8 cellular contexts compared by ENCODE assay signal in genomic region chr2:26745609-26746327, GRCh38. TPM values are rescaled to one million over a fixed set of nuclear protein-coding genes. Genes with fewer than 3 reads are reported as not detected.
DNase-seq lines count a peak whose midpoint lies in the region; ATAC-seq and TF ChIP-seq lines count a peak whose summit lies in the region.

No MANE protein-coding gene starts in this region.

- no peak overlapping the region for H3K4me3 Mint-ChIP-seq in CD8-positive, alpha-beta T cell

- H3K9ac ChIP-seq in liver (ENCODE audit: low read depth in 1 of 2, low read length in 2 of 2), result no peak overlapping the region

- H3K36me3 ChIP-seq in CD8-positive, alpha-beta T cell (ENCODE audit: insufficient read depth, low read length), result no peaks in the 10 kb centered on the region
- H3K36me3 ChIP-seq in liver (ENCODE audit: control insufficient read depth in 4 of 4, insufficient read depth in 3 of 4, low read depth in 1 of 4, low read length in 3 of 4), result no peaks in the 10 kb centered on the region

- peak; percentile 97 to 99 for TF ChIP-seq RAD21 in liver (IDR thresholded peaks at IDR 0.05)

- WGBS in liver, result 20% methylated on average over 9 of the region's 9 CpGs

- no peaks in the 10 kb centered on the region for H3K27me3 ChIP-seq in CD8-positive, alpha-beta T cell (ENCODE audit: insufficient read depth, low read length)
- peaks cover 0 to 4% (median 0%) of the 10 kb centered on the region in 4 donors for H3K27me3 ChIP-seq in liver (ENCODE audit: control insufficient read depth in 4 of 4, insufficient read depth in 4 of 4, low read length in 3 of 4)

- CTCF ChIA-PET in CD8-positive, alpha-beta T cell (lab: Charles Lee), result interaction anchor here (0.7 to 9.2 kb wide), 22 partner anchors 9 to 835 kb away, joined by 3 to 147 read pairs (median 4); no protein-coding TSS in a partner anchor
- CTCF ChIA-PET in HEK293T (lab: Yijun Ruan, JAX), result interaction anchor here (0.6 to 3.4 kb wide), 5 partner anchors 10 to 154 kb away, joined by 3 to 28 read pairs (median 3); no protein-coding TSS in a partner anchor

- H3K4me1 Mint-ChIP-seq in CD8-positive, alpha-beta T cell (ENCODE audit: low read depth), result peaks cover 4% of the 10 kb centered on the region

- peaks cover 6% of the 10 kb centered on the region for H3K4me1 ChIP-seq in CD8-positive, alpha-beta T cell (ENCODE audit: insufficient read depth, low read length)
- H3K4me1 ChIP-seq in liver (ENCODE audit: control insufficient read depth in 4 of 4, insufficient read depth in 4 of 4, low read length in 3 of 4), result peaks cover 0 to 3% (median 3%) of the 10 kb centered on the region in 4 donors

- intact Hi-C loops in CD8-positive, alpha-beta T cell (cut with DNase I, micrococcal nuclease), result loop anchor here (1.0 to 10.0 kb wide), 3 partner anchors 136 to 241 kb away; no protein-coding TSS in a partner anchor

- peak; percentile 85 for TF ChIP-seq CTCF in CD8-positive, alpha-beta T cell (IDR thresholded peaks at IDR 0.05)
- TF ChIP-seq CTCF in choroid plexus epithelial cell (conservative IDR thresholded peaks at IDR 0.05; ENCODE audit: low read depth, low read length) (peak; percentile 97), liver (IDR thresholded peaks at IDR 0.05; ENCODE audit: low read depth, low read length, missing input control) (peak; percentile 94)

- POLR2A ChIA-PET in CD8-positive, alpha-beta T cell (lab: Charles Lee), result no interaction called here
- POLR2A ChIA-PET in HEK293T (lab: Yijun Ruan, JAX), result no interaction called here

- no peaks in the 10 kb centered on the region for H3K9me3 Mint-ChIP-seq in CD8-positive, alpha-beta T cell

- no peaks in the 10 kb centered on the region for H3K36me3 Mint-ChIP-seq in CD8-positive, alpha-beta T cell

- no peak overlapping the region for H3K27ac Mint-ChIP-seq in CD8-positive, alpha-beta T cell

- no peak overlapping the region for H3K27ac ChIP-seq in CD8-positive, alpha-beta T cell (ENCODE audit: low read depth, low read length)
- no peak overlapping the region for H3K27ac ChIP-seq in liver (ENCODE audit: low read depth in 1 of 2, low read length in 2 of 2)

- H3K27me3 Mint-ChIP-seq in CD8-positive, alpha-beta T cell (ENCODE audit: low read depth), result no peaks in the 10 kb centered on the region

- H3K4me3 ChIP-seq in CD8-positive, alpha-beta T cell (ENCODE audit: low read depth, low read length), result no peak overlapping the region
- H3K4me3 ChIP-seq in choroid plexus epithelial cell (ENCODE audit: low read depth, low read length) (no peak overlapping the region), liver (ENCODE audit: low read depth in 1 of 3, low read length in 3 of 3) (no peak overlapping the region)

- DNase-seq in CD8-positive, alpha-beta T cell, result peak; percentile 58 to 85 (median 73)
- DNase-seq in HEK293T (ENCODE audit: extremely low spot score) (peak; percentile 83), NCI-H345 treated with DMSO at 0.1 percent for 48 hours (lab: John Stamatoyannopoulos, UW; ENCODE audit: unreplicated experiment) (peak; percentile 71), choroid plexus epithelial cell (ENCODE audit: low read depth) (peak; percentile 89), GF-D8 (lab: John Stamatoyannopoulos, UW) (no peak)
- peak; percentile 86 for DNase-seq in activated CD4-positive, alpha-beta T cell treated with anti-CD3 and anti-CD28 coated beads for 48 hours
- peak; percentile 23 to 72 (median 41) for DNase-seq in stimulated activated CD4-positive, alpha-beta T cell treated with anti-CD3 and anti-CD28 coated beads, TNF-alpha, amount 100 ng/mL, for 1 hour (ENCODE audit: low read depth in 3 of 3, low spot score in 1 of 3)

- H3K9me3 ChIP-seq in CD8-positive, alpha-beta T cell (ENCODE audit: low read length), result no peaks in the 10 kb centered on the region
- no peaks in the 10 kb centered on the region for H3K9me3 ChIP-seq in liver (ENCODE audit: control insufficient read depth in 4 of 4, low read length in 3 of 4)

- ATAC-seq in CD8-positive, alpha-beta T cell, result peak; percentile 65

TF ChIP-seq in HEK293T, 16 proteins besides CTCF, POLR2A, EP300 and RAD21:
- TF ChIP-seq BHLHE40 (IDR thresholded peaks at IDR 0.05; ENCODE audit: borderline replicate concordance) (no peak), FOXA1 (IDR thresholded peaks at IDR 0.05) (no peak)

TF ChIP-seq in liver, 16 proteins besides CTCF, POLR2A, EP300 and RAD21:
- TF ChIP-seq ZBTB33 (IDR thresholded peaks at IDR 0.05) (no peak), MAX (IDR thresholded peaks at IDR 0.05) (peak; percentile 24), TAF1 (conservative IDR thresholded peaks at IDR 0.05) (no peak), HNF4G (IDR thresholded peaks at IDR 0.05) (no peak), ATF3 (IDR thresholded peaks at IDR 0.05) (no peak), GABPA (IDR thresholded peaks at IDR 0.05 in 1 of 2, conservative IDR thresholded peaks at IDR 0.05 in 1 of 2) (no peak), REST (IDR thresholded peaks at IDR 0.05) (no peak), EGR1 (IDR thresholded peaks at IDR 0.05; ENCODE audit: low read depth in 2 of 2) (no peak), SP1 (IDR thresholded peaks at IDR 0.05) (no peak), JUND (IDR thresholded peaks at IDR 0.05) (peak in 1 of 2 donors; percentile 41), YY1 (IDR thresholded peaks at IDR 0.05) (peak; percentile 7), FOXA1 (IDR thresholded peaks at IDR 0.05) (no peak), NR2F2 (IDR thresholded peaks at IDR 0.05) (no peak), HNF4A (conservative IDR thresholded peaks at IDR 0.05) (peak; percentile 44 to 77), RXRA (IDR thresholded peaks at IDR 0.05) (peak in 1 of 2 donors; percentile 74), FOXA2 (IDR thresholded peaks at IDR 0.05) (no peak)
TF ChIP-seq in liver: peak in this region for 5.

RNA-seq across cellular contexts. Expression of gene SLC35F6, which starts 18.3 kb away (rescaled TPM):
- 10 to 100 TPM; 30.4 to 30.7 TPM for total RNA-seq in CD8-positive, alpha-beta T cell
- total RNA-seq in liver, result 10 to 100 TPM; 11.4 to 30.7 TPM
- 10 to 100 TPM; 18.3 to 19.8 TPM for polyA plus RNA-seq in liver

RNA-seq across cellular contexts. Expression of gene CENPA, which starts 40.1 kb away (rescaled TPM):
- under 1 TPM; 0.39 to 0.62 TPM for total RNA-seq in CD8-positive, alpha-beta T cell
- total RNA-seq in liver, result 10 to 100 TPM in 1 of 2 donors, not detected in 1; 14.4 TPM
- 1 to 10 TPM in 1 of 2 donors, under 1 TPM in 1; 0.17 to 1.2 TPM for polyA plus RNA-seq in liver

RNA-seq across cellular contexts. Expression of gene KCNK3, which starts 53.2 kb away (rescaled TPM):
- total RNA-seq in CD8-positive, alpha-beta T cell, result not detected
- 1 to 10 TPM in 1 of 2 donors, not detected in 1; 6.6 TPM for total RNA-seq in liver
- polyA plus RNA-seq in liver, result 1 to 10 TPM in 1 of 2 donors, under 1 TPM in 1; 0.78 to 2.6 TPM
